Comparison of ENCODE assay signal across 21 cellular contexts in genomic region chr9:102101723-102102122, GRCh38.
DNase-seq lines count a peak whose midpoint lies in the region; ATAC-seq, FAIRE-seq and TF ChIP-seq lines count a peak whose summit lies in the region.
"Had no signal": no experiment of that assay in that cellular context is flagged by ENCODE, and none has a peak within 500 bp of the region (broad histone marks: within the 10 kb centered on the region; RNA-seq: fewer than 3 reads in every experiment).

No MANE protein-coding gene starts in this region.

- no peaks in the 10 kb centered on the region for H3K4me1 ChIP-seq in A549
- no peaks in the 10 kb centered on the region for H3K4me1 ChIP-seq in keratinocyte (ENCODE audit: control insufficient read depth, extremely low read depth, insufficient read depth, low read length)
- H3K4me1 ChIP-seq: BE2C had no signal

- H3K4me2 ChIP-seq in A549 (no peak overlapping the region), keratinocyte (ENCODE audit: control insufficient read depth, extremely low read depth, insufficient read depth, low read depth, low read length) (no peak overlapping the region)

- H3K9me1 ChIP-seq in keratinocyte (ENCODE audit: control insufficient read depth, extremely low read depth, insufficient read depth, low read length): no peaks in the 10 kb centered on the region

- no peak for FAIRE-seq in A549 (lab: Jason Lieb, UNC)
- no peak for FAIRE-seq in bronchial epithelial cell (lab: Jason Lieb, UNC)
- no peak for FAIRE-seq in keratinocyte (lab: Jason Lieb, UNC)
- FAIRE-seq: G401.6 had no signal

- H3K27me3 ChIP-seq in bronchial epithelial cell (ENCODE audit: control insufficient read depth, insufficient read depth, low read length): no peaks in the 10 kb centered on the region
- no peaks in the 10 kb centered on the region for H3K27me3 ChIP-seq in keratinocyte (ENCODE audit: control insufficient read depth, extremely low read depth, insufficient read depth, low read length)
- H3K27me3 ChIP-seq: BE2C had no signal

- CTCF ChIA-PET in A549 (lab: Yijun Ruan, JAX): no interaction called here

- H4K20me1 ChIP-seq in keratinocyte (ENCODE audit: control insufficient read depth, extremely low read depth, insufficient read depth, low read length): no peaks in the 10 kb centered on the region

- DNase-seq in A549 (ENCODE audit: low read depth in 1 of 2, low spot score in 1 of 2): no peak
- DNase-seq in bronchial epithelial cell (ENCODE audit: low read depth): peak; percentile 65
- DNase-seq in keratinocyte (ENCODE audit: low read depth, low spot score): peak; percentile 26
- DNase-seq in cardiac septum (ENCODE audit: low spot score): no peak
- no peak for DNase-seq in T-helper 2 cell
- no peak for DNase-seq in NCI-H2196 treated with DMSO at 0.1 percent for 48 hours (lab: John Stamatoyannopoulos, UW; ENCODE audit: unreplicated experiment)
- DNase-seq: BE2C; CD4-positive, CD25-positive, alpha-beta regulatory T cell; COR-L47; DMS 273 treated with DMSO at 0.1 percent for 48 hours; DND-41; HCEC 1CT; KG1; NCI-H1436; NCI-H2029; NCI-H526; PC-3; RPMI8226 had no signal

- H3K27ac ChIP-seq in A549 (no peak overlapping the region), keratinocyte (ENCODE audit: control insufficient read depth, insufficient read depth, low read length) (no peak overlapping the region)
- H3K27ac ChIP-seq: HL-60 had no signal

- no peak for ATAC-seq in A549
- ATAC-seq: PC-3 had no signal

- H3K79me2 ChIP-seq in keratinocyte (ENCODE audit: control insufficient read depth, insufficient read depth, low read length): no peaks in the 10 kb centered on the region

- dilution Hi-C loops in keratinocyte (cut with MboI; ENCODE audit: extremely low pct_ligation_motif_present, low sequenced_read_pairs): no loop called here

- POLR2A ChIA-PET in A549 (lab: Yijun Ruan, JAX): no interaction called here

- H2AFZ ChIP-seq in keratinocyte (ENCODE audit: control insufficient read depth, low read length): no peak overlapping the region

- TF ChIP-seq EP300 in A549 (IDR thresholded peaks at IDR 0.05): no peak
- 0 out of 2 replicates have a peak, but pooled peaks have one; percentile 13 for TF ChIP-seq EP300 in Ishikawa (IDR thresholded peaks at IDR 0.05; ENCODE audit: borderline replicate concordance)

- H3K4me3 ChIP-seq in A549 (no peak overlapping the region), bronchial epithelial cell (ENCODE audit: low read depth, low read length) (no peak overlapping the region), keratinocyte (ENCODE audit: control insufficient read depth in 2 of 3, extremely low read depth in 1 of 3, insufficient read depth in 2 of 3, low read depth in 1 of 3, low read length in 3 of 3) (no peak overlapping the region)

- H3K36me3 ChIP-seq in bronchial epithelial cell (ENCODE audit: control insufficient read depth, insufficient read depth, low read length): no peaks in the 10 kb centered on the region
- H3K36me3 ChIP-seq in keratinocyte (ENCODE audit: control insufficient read depth in 2 of 2, extremely low read depth in 1 of 2, insufficient read depth in 2 of 2, low read length in 2 of 2): no peaks in the 10 kb centered on the region
- H3K36me3 ChIP-seq: BE2C had no signal

- H3K9me3 ChIP-seq in A549: no peaks in the 10 kb centered on the region
- H3K9me3 ChIP-seq in keratinocyte (ENCODE audit: control insufficient read depth, low read depth, low read length): no peaks in the 10 kb centered on the region
- H3K9me3 ChIP-seq: BE2C had no signal

- no peak overlapping the region for H3K9ac ChIP-seq in keratinocyte (ENCODE audit: control insufficient read depth, extremely low read depth, insufficient read depth, low read length)

- no peak for TF ChIP-seq POLR2A in A549 (IDR thresholded peaks at IDR 0.05; ENCODE audit: low read length)

- no peak for TF ChIP-seq CTCF in A549 (IDR thresholded peaks at IDR 0.05)
- no peak for TF ChIP-seq CTCF in bronchial epithelial cell (IDR thresholded peaks at IDR 0.05; ENCODE audit: insufficient read depth, low read length, severe bottlenecking)
- no peak for TF ChIP-seq CTCF in keratinocyte (optimal IDR thresholded peaks at IDR 0.05 in 1 of 3, IDR thresholded peaks at IDR 0.05 in 1 of 3, conservative IDR thresholded peaks at IDR 0.05 in 1 of 3; ENCODE audit: extremely low read depth in 1 of 3, insufficient read depth in 2 of 3, low read length in 3 of 3)

- intact Hi-C loops in cardiac septum (cut with DNase I): no loop called here

- no peak for TF ChIP-seq RAD21 in A549 (conservative IDR thresholded peaks at IDR 0.05 in 1 of 2, IDR thresholded peaks at IDR 0.05 in 1 of 2)
- no peak for TF ChIP-seq RAD21 in Ishikawa (IDR thresholded peaks at IDR 0.05; ENCODE audit: low read depth)

TF ChIP-seq in A549, 52 proteins besides CTCF, POLR2A, EP300 and RAD21:
- no peak for TF ChIP-seq POLR2AphosphoS2 (conservative IDR thresholded peaks at IDR 0.05; ENCODE audit: low read length)
- peak; percentile 78 for TF ChIP-seq MAFK (IDR thresholded peaks at IDR 0.05; ENCODE audit: partially characterized antibody)

TF ChIP-seq in Ishikawa, 13 proteins besides CTCF, POLR2A, EP300 and RAD21:
- TF ChIP-seq NFIC (IDR thresholded peaks at IDR 0.05) (no peak), FOXM1 (IDR thresholded peaks at IDR 0.05; ENCODE audit: borderline replicate concordance, low read depth) (no peak), TCF12 (IDR thresholded peaks at IDR 0.05; ENCODE audit: low read depth) (no peak), ZBTB7A (IDR thresholded peaks at IDR 0.05; ENCODE audit: low read depth) (no peak), YY1 (IDR thresholded peaks at IDR 0.05; ENCODE audit: low read depth) (no peak), TEAD4 (IDR thresholded peaks at IDR 0.05) (peak; percentile 45; the same call in 1 of the 2 replicates), TAF1 (IDR thresholded peaks at IDR 0.05; ENCODE audit: low read depth) (no peak), EGR1 (IDR thresholded peaks at IDR 0.05) (no peak)
TF ChIP-seq in Ishikawa: peak in this region for 1.

Comparison
In these comparisons a context has a peak if more than half of its experiments do, and no peak if none do; other contexts are left out.
1. DNase-seq: peak in bronchial epithelial cell (single experiment) and keratinocyte (single experiment); none in A549 (0 of 2), cardiac septum (single experiment), T-helper 2 cell (0 of 5) and NCI-H2196 treated with DMSO at 0.1 percent for 48 hours (single experiment).